In the genomic region with DNA sequence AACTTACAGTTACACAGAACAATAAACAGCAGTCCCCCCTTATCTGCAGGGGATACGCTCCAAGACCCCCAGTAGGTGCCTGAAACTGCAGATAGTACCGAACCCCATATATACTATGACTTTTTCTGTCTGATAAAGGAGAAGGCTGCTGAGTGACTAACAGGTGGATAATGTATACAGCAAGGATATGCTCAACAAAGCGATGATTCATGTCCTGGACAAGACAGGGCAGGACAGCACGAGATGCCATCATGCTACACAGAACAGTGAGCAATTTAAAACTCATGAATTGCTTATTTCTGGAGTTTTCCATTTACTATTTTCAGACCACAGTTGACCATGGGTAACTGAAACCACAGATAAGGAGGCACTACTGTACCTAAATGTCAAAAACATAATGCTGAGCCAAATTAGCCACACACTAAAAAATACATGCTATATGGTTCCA, we compare ENCODE assay signal across 1 cellular context.
TF ChIP-seq lines count a peak whose summit lies in the region.

No MANE protein-coding gene starts in this region.

TF ChIP-seq in GM12878, 131 proteins besides CTCF, POLR2A, EP300 and RAD21 (continued from another document and continues in another):
- TF ChIP-seq BCL3 (IDR thresholded peaks at IDR 0.05; ENCODE audit: borderline replicate concordance, insufficient read depth, low read depth, low read length, poor library complexity, severe bottlenecking) (peak; percentile 16), TARDBP (IDR thresholded peaks at IDR 0.05; ENCODE audit: borderline replicate concordance) (no peak), CHD4 (IDR thresholded peaks at IDR 0.05) (no peak), TCF12 (IDR thresholded peaks at IDR 0.05; ENCODE audit: low read depth, low read length) (no peak), NRF1 (conservative IDR thresholded peaks at IDR 0.05; ENCODE audit: low read depth, low read length) (no peak), PRDM15 (CRISPR knock-in tag; IDR thresholded peaks at IDR 0.05) (no peak), PML (IDR thresholded peaks at IDR 0.05; ENCODE audit: low read length) (no peak; the same call in 1 of the 2 replicates), LARP7 (IDR thresholded peaks at IDR 0.05) (no peak), MEF2B (IDR thresholded peaks at IDR 0.05; ENCODE audit: partially characterized antibody, poor library complexity, severe bottlenecking) (peak; percentile 50), PAX8 (IDR thresholded peaks at IDR 0.05) (no peak), MTA3 (IDR thresholded peaks at IDR 0.05; ENCODE audit: borderline replicate concordance, low read length) (0 out of 2 replicates have a peak, but pooled peaks have one; percentile 38), RELA (IDR thresholded peaks at IDR 0.05; ENCODE audit: borderline replicate concordance, partially characterized antibody) (no peak), ESRRA (IDR thresholded peaks at IDR 0.05; ENCODE audit: low read length) (no peak), GATAD2B (conservative IDR thresholded peaks at IDR 0.05; ENCODE audit: low read depth) (no peak), PAX5 (IDR thresholded peaks at IDR 0.05; ENCODE audit: borderline replicate concordance, low read depth, low read length) (no peak), CHD1 (IDR thresholded peaks at IDR 0.05; ENCODE audit: low read depth, low read length) (no peak), SP1 (IDR thresholded peaks at IDR 0.05; ENCODE audit: low read depth, low read length) (no peak), SMARCA5 (IDR thresholded peaks at IDR 0.05) (no peak), ZNF207 (IDR thresholded peaks at IDR 0.05; ENCODE audit: borderline replicate concordance) (no peak)
- TF ChIP-seq, protein P1, sequence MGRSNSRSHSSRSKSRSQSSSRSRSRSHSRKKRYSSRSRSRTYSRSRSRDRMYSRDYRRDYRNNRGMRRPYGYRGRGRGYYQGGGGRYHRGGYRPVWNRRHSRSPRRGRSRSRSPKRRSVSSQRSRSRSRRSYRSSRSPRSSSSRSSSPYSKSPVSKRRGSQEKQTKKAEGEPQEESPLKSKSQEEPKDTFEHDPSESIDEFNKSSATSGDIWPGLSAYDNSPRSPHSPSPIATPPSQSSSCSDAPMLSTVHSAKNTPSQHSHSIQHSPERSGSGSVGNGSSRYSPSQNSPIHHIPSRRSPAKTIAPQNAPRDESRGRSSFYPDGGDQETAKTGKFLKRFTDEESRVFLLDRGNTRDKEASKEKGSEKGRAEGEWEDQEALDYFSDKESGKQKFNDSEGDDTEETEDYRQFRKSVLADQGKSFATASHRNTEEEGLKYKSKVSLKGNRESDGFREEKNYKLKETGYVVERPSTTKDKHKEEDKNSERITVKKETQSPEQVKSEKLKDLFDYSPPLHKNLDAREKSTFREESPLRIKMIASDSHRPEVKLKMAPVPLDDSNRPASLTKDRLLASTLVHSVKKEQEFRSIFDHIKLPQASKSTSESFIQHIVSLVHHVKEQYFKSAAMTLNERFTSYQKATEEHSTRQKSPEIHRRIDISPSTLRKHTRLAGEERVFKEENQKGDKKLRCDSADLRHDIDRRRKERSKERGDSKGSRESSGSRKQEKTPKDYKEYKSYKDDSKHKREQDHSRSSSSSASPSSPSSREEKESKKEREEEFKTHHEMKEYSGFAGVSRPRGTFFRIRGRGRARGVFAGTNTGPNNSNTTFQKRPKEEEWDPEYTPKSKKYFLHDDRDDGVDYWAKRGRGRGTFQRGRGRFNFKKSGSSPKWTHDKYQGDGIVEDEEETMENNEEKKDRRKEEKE (IDR thresholded peaks at IDR 0.05): no peak
- TF ChIP-seq, protein P2, sequence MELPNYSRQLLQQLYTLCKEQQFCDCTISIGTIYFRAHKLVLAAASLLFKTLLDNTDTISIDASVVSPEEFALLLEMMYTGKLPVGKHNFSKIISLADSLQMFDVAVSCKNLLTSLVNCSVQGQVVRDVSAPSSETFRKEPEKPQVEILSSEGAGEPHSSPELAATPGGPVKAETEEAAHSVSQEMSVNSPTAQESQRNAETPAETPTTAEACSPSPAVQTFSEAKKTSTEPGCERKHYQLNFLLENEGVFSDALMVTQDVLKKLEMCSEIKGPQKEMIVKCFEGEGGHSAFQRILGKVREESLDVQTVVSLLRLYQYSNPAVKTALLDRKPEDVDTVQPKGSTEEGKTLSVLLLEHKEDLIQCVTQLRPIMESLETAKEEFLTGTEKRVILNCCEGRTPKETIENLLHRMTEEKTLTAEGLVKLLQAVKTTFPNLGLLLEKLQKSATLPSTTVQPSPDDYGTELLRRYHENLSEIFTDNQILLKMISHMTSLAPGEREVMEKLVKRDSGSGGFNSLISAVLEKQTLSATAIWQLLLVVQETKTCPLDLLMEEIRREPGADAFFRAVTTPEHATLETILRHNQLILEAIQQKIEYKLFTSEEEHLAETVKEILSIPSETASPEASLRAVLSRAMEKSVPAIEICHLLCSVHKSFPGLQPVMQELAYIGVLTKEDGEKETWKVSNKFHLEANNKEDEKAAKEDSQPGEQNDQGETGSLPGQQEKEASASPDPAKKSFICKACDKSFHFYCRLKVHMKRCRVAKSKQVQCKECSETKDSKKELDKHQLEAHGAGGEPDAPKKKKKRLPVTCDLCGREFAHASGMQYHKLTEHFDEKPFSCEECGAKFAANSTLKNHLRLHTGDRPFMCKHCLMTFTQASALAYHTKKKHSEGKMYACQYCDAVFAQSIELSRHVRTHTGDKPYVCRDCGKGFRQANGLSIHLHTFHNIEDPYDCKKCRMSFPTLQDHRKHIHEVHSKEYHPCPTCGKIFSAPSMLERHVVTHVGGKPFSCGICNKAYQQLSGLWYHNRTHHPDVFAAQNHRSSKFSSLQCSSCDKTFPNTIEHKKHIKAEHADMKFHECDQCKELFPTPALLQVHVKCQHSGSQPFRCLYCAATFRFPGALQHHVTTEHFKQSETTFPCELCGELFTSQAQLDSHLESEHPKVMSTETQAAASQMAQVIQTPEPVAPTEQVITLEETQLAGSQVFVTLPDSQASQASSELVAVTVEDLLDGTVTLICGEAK (IDR thresholded peaks at IDR 0.05; ENCODE audit: borderline replicate concordance): no peak
- TF ChIP-seq, protein P3, sequence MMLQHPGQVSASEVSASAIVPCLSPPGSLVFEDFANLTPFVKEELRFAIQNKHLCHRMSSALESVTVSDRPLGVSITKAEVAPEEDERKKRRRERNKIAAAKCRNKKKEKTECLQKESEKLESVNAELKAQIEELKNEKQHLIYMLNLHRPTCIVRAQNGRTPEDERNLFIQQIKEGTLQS (IDR thresholded peaks at IDR 0.05; ENCODE audit: borderline replicate concordance, extremely low read depth, low read depth, low read length): no peak
- TF ChIP-seq, protein P4, sequence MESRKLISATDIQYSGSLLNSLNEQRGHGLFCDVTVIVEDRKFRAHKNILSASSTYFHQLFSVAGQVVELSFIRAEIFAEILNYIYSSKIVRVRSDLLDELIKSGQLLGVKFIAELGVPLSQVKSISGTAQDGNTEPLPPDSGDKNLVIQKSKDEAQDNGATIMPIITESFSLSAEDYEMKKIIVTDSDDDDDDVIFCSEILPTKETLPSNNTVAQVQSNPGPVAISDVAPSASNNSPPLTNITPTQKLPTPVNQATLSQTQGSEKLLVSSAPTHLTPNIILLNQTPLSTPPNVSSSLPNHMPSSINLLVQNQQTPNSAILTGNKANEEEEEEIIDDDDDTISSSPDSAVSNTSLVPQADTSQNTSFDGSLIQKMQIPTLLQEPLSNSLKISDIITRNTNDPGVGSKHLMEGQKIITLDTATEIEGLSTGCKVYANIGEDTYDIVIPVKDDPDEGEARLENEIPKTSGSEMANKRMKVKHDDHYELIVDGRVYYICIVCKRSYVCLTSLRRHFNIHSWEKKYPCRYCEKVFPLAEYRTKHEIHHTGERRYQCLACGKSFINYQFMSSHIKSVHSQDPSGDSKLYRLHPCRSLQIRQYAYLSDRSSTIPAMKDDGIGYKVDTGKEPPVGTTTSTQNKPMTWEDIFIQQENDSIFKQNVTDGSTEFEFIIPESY (IDR thresholded peaks at IDR 0.05): no peak
- TF ChIP-seq, protein P5, sequence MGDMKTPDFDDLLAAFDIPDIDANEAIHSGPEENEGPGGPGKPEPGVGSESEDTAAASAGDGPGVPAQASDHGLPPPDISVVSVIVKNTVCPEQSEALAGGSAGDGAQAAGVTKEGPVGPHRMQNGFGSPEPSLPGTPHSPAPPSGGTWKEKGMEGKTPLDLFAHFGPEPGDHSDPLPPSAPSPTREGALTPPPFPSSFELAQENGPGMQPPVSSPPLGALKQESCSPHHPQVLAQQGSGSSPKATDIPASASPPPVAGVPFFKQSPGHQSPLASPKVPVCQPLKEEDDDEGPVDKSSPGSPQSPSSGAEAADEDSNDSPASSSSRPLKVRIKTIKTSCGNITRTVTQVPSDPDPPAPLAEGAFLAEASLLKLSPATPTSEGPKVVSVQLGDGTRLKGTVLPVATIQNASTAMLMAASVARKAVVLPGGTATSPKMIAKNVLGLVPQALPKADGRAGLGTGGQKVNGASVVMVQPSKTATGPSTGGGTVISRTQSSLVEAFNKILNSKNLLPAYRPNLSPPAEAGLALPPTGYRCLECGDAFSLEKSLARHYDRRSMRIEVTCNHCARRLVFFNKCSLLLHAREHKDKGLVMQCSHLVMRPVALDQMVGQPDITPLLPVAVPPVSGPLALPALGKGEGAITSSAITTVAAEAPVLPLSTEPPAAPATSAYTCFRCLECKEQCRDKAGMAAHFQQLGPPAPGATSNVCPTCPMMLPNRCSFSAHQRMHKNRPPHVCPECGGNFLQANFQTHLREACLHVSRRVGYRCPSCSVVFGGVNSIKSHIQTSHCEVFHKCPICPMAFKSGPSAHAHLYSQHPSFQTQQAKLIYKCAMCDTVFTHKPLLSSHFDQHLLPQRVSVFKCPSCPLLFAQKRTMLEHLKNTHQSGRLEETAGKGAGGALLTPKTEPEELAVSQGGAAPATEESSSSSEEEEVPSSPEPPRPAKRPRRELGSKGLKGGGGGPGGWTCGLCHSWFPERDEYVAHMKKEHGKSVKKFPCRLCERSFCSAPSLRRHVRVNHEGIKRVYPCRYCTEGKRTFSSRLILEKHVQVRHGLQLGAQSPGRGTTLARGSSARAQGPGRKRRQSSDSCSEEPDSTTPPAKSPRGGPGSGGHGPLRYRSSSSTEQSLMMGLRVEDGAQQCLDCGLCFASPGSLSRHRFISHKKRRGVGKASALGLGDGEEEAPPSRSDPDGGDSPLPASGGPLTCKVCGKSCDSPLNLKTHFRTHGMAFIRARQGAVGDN (IDR thresholded peaks at IDR 0.05): no peak
- TF ChIP-seq, protein P6, sequence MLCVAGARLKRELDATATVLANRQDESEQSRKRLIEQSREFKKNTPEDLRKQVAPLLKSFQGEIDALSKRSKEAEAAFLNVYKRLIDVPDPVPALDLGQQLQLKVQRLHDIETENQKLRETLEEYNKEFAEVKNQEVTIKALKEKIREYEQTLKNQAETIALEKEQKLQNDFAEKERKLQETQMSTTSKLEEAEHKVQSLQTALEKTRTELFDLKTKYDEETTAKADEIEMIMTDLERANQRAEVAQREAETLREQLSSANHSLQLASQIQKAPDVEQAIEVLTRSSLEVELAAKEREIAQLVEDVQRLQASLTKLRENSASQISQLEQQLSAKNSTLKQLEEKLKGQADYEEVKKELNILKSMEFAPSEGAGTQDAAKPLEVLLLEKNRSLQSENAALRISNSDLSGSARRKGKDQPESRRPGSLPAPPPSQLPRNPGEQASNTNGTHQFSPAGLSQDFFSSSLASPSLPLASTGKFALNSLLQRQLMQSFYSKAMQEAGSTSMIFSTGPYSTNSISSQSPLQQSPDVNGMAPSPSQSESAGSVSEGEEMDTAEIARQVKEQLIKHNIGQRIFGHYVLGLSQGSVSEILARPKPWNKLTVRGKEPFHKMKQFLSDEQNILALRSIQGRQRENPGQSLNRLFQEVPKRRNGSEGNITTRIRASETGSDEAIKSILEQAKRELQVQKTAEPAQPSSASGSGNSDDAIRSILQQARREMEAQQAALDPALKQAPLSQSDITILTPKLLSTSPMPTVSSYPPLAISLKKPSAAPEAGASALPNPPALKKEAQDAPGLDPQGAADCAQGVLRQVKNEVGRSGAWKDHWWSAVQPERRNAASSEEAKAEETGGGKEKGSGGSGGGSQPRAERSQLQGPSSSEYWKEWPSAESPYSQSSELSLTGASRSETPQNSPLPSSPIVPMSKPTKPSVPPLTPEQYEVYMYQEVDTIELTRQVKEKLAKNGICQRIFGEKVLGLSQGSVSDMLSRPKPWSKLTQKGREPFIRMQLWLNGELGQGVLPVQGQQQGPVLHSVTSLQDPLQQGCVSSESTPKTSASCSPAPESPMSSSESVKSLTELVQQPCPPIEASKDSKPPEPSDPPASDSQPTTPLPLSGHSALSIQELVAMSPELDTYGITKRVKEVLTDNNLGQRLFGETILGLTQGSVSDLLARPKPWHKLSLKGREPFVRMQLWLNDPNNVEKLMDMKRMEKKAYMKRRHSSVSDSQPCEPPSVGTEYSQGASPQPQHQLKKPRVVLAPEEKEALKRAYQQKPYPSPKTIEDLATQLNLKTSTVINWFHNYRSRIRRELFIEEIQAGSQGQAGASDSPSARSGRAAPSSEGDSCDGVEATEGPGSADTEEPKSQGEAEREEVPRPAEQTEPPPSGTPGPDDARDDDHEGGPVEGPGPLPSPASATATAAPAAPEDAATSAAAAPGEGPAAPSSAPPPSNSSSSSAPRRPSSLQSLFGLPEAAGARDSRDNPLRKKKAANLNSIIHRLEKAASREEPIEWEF (IDR thresholded peaks at IDR 0.05; ENCODE audit: insufficient replicate concordance, low read depth, low read length): no peak
